17 cellular contexts compared by ENCODE assay signal in the genomic region with DNA sequence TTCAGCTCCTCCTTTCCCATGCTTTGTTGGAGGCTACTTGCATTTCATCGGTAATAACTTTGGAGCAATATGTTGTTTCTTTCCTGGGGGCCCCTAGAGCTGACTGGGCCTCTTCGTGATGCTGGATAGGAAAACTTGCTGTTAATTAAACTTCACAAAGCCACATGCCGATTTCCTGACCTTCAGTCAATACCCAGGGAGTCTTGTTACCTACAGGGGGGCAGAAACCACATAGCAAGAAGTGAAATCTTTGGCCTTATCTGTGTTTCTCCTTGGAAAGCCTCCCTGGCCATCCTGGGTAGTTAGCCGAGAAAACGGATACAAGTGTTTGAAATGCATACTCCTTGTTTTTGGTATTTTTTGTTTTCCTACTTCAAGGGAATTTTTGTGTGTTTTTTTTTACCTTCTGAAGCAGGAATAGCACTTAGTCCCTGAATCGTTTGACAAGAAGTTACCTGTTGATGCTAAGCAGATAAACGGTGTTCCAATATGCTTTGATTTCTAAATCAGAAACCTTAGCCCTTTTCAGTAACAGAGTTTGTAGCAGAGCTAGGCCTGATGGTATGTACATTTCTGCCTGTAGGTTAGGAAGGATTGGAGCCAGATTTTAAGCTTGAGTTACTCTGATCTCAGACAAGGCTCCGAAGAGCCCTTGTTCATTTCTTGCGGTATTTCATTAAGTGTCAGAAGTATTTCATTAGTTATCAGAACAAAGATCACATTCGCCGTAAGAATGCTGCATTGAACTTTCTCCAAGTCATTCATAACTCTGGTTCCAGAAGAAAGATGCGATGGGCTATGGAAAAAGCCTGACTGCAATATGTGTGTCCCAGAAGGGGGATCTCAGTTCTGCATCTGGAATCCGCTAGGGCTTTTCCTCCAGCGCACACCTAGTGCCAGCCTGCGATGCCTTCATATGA.
A peak's percentile ranks its signal among the peaks of the same experiment; 100 is the strongest.
DNase-seq lines count a peak whose midpoint lies in the region; ATAC-seq and TF ChIP-seq lines count a peak whose summit lies in the region.
"Had no signal": no experiment of that assay in that cellular context is flagged by ENCODE, and none has a peak within 500 bp of the region (broad histone marks: within the 10 kb centered on the region; RNA-seq: fewer than 3 reads in every experiment).

No MANE protein-coding gene starts in this region.

- H2BK120ac ChIP-seq in mesendoderm (ENCODE audit: low read depth, low read length) = no peak overlapping the region

- H4K5ac ChIP-seq in mesendoderm (ENCODE audit: low read length) = no peak overlapping the region

- no peak overlapping the region for H3K4me2 ChIP-seq in mesendoderm (ENCODE audit: low read length)

- no peak overlapping the region for H3K27ac Mint-ChIP-seq in activated CD8-positive, alpha-beta memory T cell treated with anti-CD3 and anti-CD28 coated beads, Interleukin-2, amount 10 ng/mL, durations not matched to agents 7 days and 5 days

- H3K9me3 ChIP-seq in cardiac muscle cell (ENCODE audit: low read depth) = no peaks in the 10 kb centered on the region
- no peaks in the 10 kb centered on the region for H3K9me3 ChIP-seq in uterus
- H3K9me3 ChIP-seq: Caco-2 had no signal

- no peaks in the 10 kb centered on the region for H3K9me3 Mint-ChIP-seq in activated CD8-positive, alpha-beta memory T cell treated with anti-CD3 and anti-CD28 coated beads, Interleukin-2, amount 10 ng/mL, durations not matched to agents 7 days and 5 days (ENCODE audit: low read depth)

- H3K79me1 ChIP-seq in mesendoderm (ENCODE audit: low read length) = no peaks in the 10 kb centered on the region

- H2AK5ac ChIP-seq in mesendoderm (ENCODE audit: low read length) = no peak overlapping the region

- TF ChIP-seq POLR2A in uterus (IDR thresholded peaks at IDR 0.05) = no peak

- no peak overlapping the region for H3K18ac ChIP-seq in mesendoderm (ENCODE audit: low read length)

- intact Hi-C loops in left ventricle myocardium superior (cut with micrococcal nuclease) (no loop called here), uterus (cut with DNase I; ENCODE audit: low total_unique reads) (no loop called here)

- no peaks in the 10 kb centered on the region for H3K36me3 Mint-ChIP-seq in activated CD8-positive, alpha-beta memory T cell treated with anti-CD3 and anti-CD28 coated beads, Interleukin-2, amount 10 ng/mL, durations not matched to agents 7 days and 5 days

- H3K36me3 ChIP-seq in cardiac muscle cell = no peaks in the 10 kb centered on the region
- H3K36me3 ChIP-seq in mesendoderm (ENCODE audit: control insufficient read depth, insufficient read depth, low read length) = no peaks in the 10 kb centered on the region
- no peaks in the 10 kb centered on the region for H3K36me3 ChIP-seq in uterus
- H3K36me3 ChIP-seq: HAP-1 had no signal

- ATAC-seq in left ventricle myocardium superior = no peak
- ATAC-seq in activated CD8-positive, alpha-beta memory T cell treated with anti-CD3 and anti-CD28 coated beads, Interleukin-2, amount 10 ng/mL, durations not matched to agents 7 days and 5 days = no peak
- ATAC-seq in HG03521 (IDR thresholded peaks at IDR 0.05; ENCODE audit: unreplicated experiment) = no peak
- ATAC-seq: GM12878 had no signal

- no peak overlapping the region for H3K4ac ChIP-seq in mesendoderm (ENCODE audit: low read depth, low read length)

- no peak overlapping the region for H3K23ac ChIP-seq in mesendoderm (ENCODE audit: low read length)

- peaks cover 3% of the 10 kb centered on the region for H3K27me3 Mint-ChIP-seq in activated CD8-positive, alpha-beta memory T cell treated with anti-CD3 and anti-CD28 coated beads, Interleukin-2, amount 10 ng/mL, durations not matched to agents 7 days and 5 days

- H3K79me2 ChIP-seq in mesendoderm (ENCODE audit: control insufficient read depth, insufficient read depth, low read length) = no peaks in the 10 kb centered on the region

- H2BK15ac ChIP-seq in mesendoderm (replicated peaks; ENCODE audit: low read depth) = no peak overlapping the region

- in situ Hi-C loops in astrocyte of the cerebellum (cut with HindIII; ENCODE audit: low sequenced_read_pairs) = no loop called here

- no peak overlapping the region for H3K56ac ChIP-seq in mesendoderm (ENCODE audit: low read length)

- H3K27ac ChIP-seq in cardiac muscle cell (peak overlapping the region; percentile 62), mesendoderm (ENCODE audit: low read depth, low read length) (peak overlapping the region; percentile 6), uterus (peak overlapping the region; percentile 7 to 12)
- H3K27ac ChIP-seq: 22Rv1 had no signal

- CTCF ChIA-PET in activated CD8-positive, alpha-beta memory T cell treated with anti-CD3 and anti-CD28 coated beads, Interleukin-2, amount 10 ng/mL, durations not matched to agents 7 days and 5 days (lab: Charles Lee) = interaction anchor here (0.7 kb wide), 1 partner anchor 282 kb away, joined by 3 read pairs; no protein-coding TSS in a partner anchor

- no CpG with 5 or more reads among the region's 15 CpGs for WGBS in mesendoderm (ENCODE audit: extremely low coverage, insufficient coverage, low lambda C conversion rate)

- TF ChIP-seq CTCF in cardiac muscle cell (IDR thresholded peaks at IDR 0.05; ENCODE audit: low read depth, low read length) = no peak
- peak; percentile 12 for TF ChIP-seq CTCF in astrocyte of the cerebellum (IDR thresholded peaks at IDR 0.05; ENCODE audit: low read depth, low read length, missing control alignments)
- TF ChIP-seq CTCF in uterus (IDR thresholded peaks at IDR 0.05) = no peak

- H3K27me3 ChIP-seq in cardiac muscle cell (no peaks in the 10 kb centered on the region), mesendoderm (ENCODE audit: insufficient read depth, low read length, poor library complexity) (no peaks in the 10 kb centered on the region), uterus (no peaks in the 10 kb centered on the region)

- no peak overlapping the region for H4K8ac ChIP-seq in mesendoderm (ENCODE audit: low read depth, low read length)

- H3K4me1 Mint-ChIP-seq in activated CD8-positive, alpha-beta memory T cell treated with anti-CD3 and anti-CD28 coated beads, Interleukin-2, amount 10 ng/mL, durations not matched to agents 7 days and 5 days = no peaks in the 10 kb centered on the region

- no peak for DNase-seq in cardiac muscle cell (ENCODE audit: low read depth in 1 of 2, low spot score in 1 of 2)
- no peak for DNase-seq in left ventricle myocardium superior
- no peak for DNase-seq in astrocyte of the cerebellum (ENCODE audit: low read depth)
- peak; percentile 58 for DNase-seq in mesendoderm
- no peak for DNase-seq in uterus
- no peak for DNase-seq in NCI-H1436 treated with DMSO at 0.1 percent for 48 hours (lab: John Stamatoyannopoulos, UW)
- no peak for DNase-seq in activated CD8-positive, alpha-beta memory T cell treated with anti-CD3 and anti-CD28 coated beads, Interleukin-2, amount 10 ng/mL, durations not matched to agents 7 days and 5 days
- DNase-seq: Caco-2, DMS53, KBM-7, NCI-H1048, NCI-H1694, NCI-H69 had no signal

- H3K4me3 Mint-ChIP-seq in activated CD8-positive, alpha-beta memory T cell treated with anti-CD3 and anti-CD28 coated beads, Interleukin-2, amount 10 ng/mL, durations not matched to agents 7 days and 5 days = no peak overlapping the region

- H3K4me1 ChIP-seq in cardiac muscle cell (ENCODE audit: low read depth) (peaks cover 13% of the 10 kb centered on the region), mesendoderm (ENCODE audit: control insufficient read depth, low read depth, low read length) (peaks cover 5% of the 10 kb centered on the region), uterus (no peaks in the 10 kb centered on the region)
- H3K4me1 ChIP-seq: Caco-2 had no signal

- no peak overlapping the region for H3K9ac ChIP-seq in mesendoderm (ENCODE audit: low read length)

- H3K4me3 ChIP-seq in cardiac muscle cell = no peak overlapping the region
- H3K4me3 ChIP-seq in astrocyte of the cerebellum (ENCODE audit: low read depth, low read length) = no peak overlapping the region
- no peak overlapping the region for H3K4me3 ChIP-seq in mesendoderm (ENCODE audit: low read length)
- H3K4me3 ChIP-seq in uterus = no peak overlapping the region
- H3K4me3 ChIP-seq: GM12878, HAP-1 had no signal

- no peak overlapping the region for H2BK5ac ChIP-seq in mesendoderm (ENCODE audit: low read length)

Comparison
In these comparisons a context has a peak if more than half of its experiments do, and no peak if none do; other contexts are left out.
1. H3K27ac ChIP-seq: peak in every context shown above with its lines; median percentile 62 in cardiac muscle cell; 10 in uterus; 6 in mesendoderm.